Comparison of ENCODE assay signal across 2 cellular contexts in the genomic region with DNA sequence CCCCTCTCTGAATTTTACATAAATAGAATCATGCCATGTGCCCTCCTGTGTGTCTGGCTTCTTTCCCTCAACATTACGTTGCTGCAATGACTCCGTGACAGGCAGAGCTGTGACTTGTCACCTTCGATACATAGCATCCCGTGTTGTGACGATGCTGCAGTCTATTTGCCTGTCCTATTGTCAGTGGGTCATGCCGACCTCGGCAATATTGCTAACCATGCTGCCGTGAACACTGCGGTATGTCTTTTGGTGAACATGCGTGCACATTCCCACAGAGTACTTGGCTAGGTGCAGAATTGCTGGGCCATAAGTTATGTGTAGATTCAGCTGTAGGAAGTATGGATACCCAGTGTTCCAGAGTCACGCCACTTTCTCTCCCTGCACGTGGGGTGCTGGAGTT.
TF ChIP-seq lines count a peak whose summit lies in the region.

No MANE protein-coding gene starts in this region.

TF ChIP-seq in HepG2, 621 proteins besides CTCF, POLR2A, EP300 and RAD21:
- TF ChIP-seq ZNF530 (CRISPR knock-in tag; IDR thresholded peaks at IDR 0.05; ENCODE audit: low read depth) (no peak), AHR (CRISPR knock-in tag; IDR thresholded peaks at IDR 0.05) (no peak), ZNF619 (CRISPR knock-in tag; IDR thresholded peaks at IDR 0.05) (no peak), MAFK (conservative IDR thresholded peaks at IDR 0.05 in 1 of 2, IDR thresholded peaks at IDR 0.05 in 1 of 2; ENCODE audit: low read length in 2 of 2) (peak in 1 of 2 experiments; percentile 77; a peak in 3 of 4 replicates), ZNF33B (CRISPR knock-in tag; IDR thresholded peaks at IDR 0.05) (no peak), FOXK1 (CRISPR knock-in tag; IDR thresholded peaks at IDR 0.05; ENCODE audit: borderline replicate concordance, low read depth) (no peak), MAFF (IDR thresholded peaks at IDR 0.05; ENCODE audit: low read depth, low read length) (peak; percentile 56), BHLHE40 (IDR thresholded peaks at IDR 0.05; ENCODE audit: low read length) (no peak)
- TF ChIP-seq, protein P1, sequence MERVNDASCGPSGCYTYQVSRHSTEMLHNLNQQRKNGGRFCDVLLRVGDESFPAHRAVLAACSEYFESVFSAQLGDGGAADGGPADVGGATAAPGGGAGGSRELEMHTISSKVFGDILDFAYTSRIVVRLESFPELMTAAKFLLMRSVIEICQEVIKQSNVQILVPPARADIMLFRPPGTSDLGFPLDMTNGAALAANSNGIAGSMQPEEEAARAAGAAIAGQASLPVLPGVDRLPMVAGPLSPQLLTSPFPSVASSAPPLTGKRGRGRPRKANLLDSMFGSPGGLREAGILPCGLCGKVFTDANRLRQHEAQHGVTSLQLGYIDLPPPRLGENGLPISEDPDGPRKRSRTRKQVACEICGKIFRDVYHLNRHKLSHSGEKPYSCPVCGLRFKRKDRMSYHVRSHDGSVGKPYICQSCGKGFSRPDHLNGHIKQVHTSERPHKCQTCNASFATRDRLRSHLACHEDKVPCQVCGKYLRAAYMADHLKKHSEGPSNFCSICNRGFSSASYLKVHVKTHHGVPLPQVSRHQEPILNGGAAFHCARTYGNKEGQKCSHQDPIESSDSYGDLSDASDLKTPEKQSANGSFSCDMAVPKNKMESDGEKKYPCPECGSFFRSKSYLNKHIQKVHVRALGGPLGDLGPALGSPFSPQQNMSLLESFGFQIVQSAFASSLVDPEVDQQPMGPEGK (CRISPR knock-in tag; IDR thresholded peaks at IDR 0.05): no peak
- TF ChIP-seq, protein P2, sequence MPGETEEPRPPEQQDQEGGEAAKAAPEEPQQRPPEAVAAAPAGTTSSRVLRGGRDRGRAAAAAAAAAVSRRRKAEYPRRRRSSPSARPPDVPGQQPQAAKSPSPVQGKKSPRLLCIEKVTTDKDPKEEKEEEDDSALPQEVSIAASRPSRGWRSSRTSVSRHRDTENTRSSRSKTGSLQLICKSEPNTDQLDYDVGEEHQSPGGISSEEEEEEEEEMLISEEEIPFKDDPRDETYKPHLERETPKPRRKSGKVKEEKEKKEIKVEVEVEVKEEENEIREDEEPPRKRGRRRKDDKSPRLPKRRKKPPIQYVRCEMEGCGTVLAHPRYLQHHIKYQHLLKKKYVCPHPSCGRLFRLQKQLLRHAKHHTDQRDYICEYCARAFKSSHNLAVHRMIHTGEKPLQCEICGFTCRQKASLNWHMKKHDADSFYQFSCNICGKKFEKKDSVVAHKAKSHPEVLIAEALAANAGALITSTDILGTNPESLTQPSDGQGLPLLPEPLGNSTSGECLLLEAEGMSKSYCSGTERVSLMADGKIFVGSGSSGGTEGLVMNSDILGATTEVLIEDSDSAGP (CRISPR knock-in tag; IDR thresholded peaks at IDR 0.05; ENCODE audit: borderline replicate concordance): no peak
TF ChIP-seq in HepG2: peak in this region for 2.

TF ChIP-seq in IMR-90, 13 proteins besides CTCF, POLR2A, EP300 and RAD21:
- peak; percentile 60 for TF ChIP-seq MAFK (IDR thresholded peaks at IDR 0.05; ENCODE audit: low read depth, low read length)
- no peak for TF ChIP-seq MAZ (IDR thresholded peaks at IDR 0.05; ENCODE audit: borderline replicate concordance, low read depth, low read length)
